In the genomic region with DNA sequence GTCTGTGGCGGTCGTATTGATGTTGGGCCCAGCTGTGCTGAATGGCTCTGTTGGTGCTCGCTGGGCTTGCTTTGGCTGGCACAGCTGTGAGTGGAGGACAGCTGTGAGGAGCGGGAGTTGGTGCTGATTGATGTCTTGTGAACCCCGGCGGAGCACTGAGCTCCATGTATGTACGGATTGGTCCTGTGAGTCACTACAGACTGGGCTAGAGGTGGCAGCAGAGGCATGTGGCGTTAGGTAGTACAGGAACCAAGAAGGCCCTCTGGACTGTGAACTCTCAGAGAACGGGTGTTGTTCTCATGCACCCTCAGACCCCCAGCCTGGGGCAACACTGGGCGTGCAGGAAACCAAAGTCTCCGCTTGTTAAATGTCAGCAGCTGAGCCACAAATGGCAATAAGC, we compare ENCODE assay signal across 20 cellular contexts.
DNase-seq lines count a peak whose midpoint lies in the region; ATAC-seq and TF ChIP-seq lines count a peak whose summit lies in the region.
"Had no signal": no experiment of that assay in that cellular context is flagged by ENCODE, and none has a peak within 500 bp of the region (broad histone marks: within the 10 kb centered on the region; RNA-seq: fewer than 3 reads in every experiment).

No MANE protein-coding gene starts in this region.

- peaks cover 7% of the 10 kb centered on the region for H3K36me3 ChIP-seq in BJ (ENCODE audit: control insufficient read depth, insufficient read depth, low read length)
- no peaks in the 10 kb centered on the region for H3K36me3 ChIP-seq in Loucy (ENCODE audit: insufficient read depth, low read length)
- H3K36me3 ChIP-seq in hepatocyte (replicated peaks; ENCODE audit: insufficient read depth, low read depth) = no peaks in the 10 kb centered on the region
- H3K36me3 ChIP-seq: colonic mucosa, HAP-1, right lobe of liver had no signal

- H3K9me3 ChIP-seq in Loucy (ENCODE audit: insufficient read depth, low read depth, low read length) = no peaks in the 10 kb centered on the region
- H3K9me3 ChIP-seq in hepatocyte (ENCODE audit: low read depth) = no peaks in the 10 kb centered on the region
- H3K9me3 ChIP-seq: colonic mucosa, HAP-1, right lobe of liver had no signal

- H3K27me3 ChIP-seq in BJ (ENCODE audit: control insufficient read depth, insufficient read depth, low read length) (no peaks in the 10 kb centered on the region), Loucy (ENCODE audit: insufficient read depth, low read length, poor library complexity, severe bottlenecking) (no peaks in the 10 kb centered on the region), hepatocyte (no peaks in the 10 kb centered on the region)
- H3K27me3 ChIP-seq: colonic mucosa, right lobe of liver had no signal

- H3K9me3 Mint-ChIP-seq in osteocyte (ENCODE audit: unreplicated experiment) = no peaks in the 10 kb centered on the region
- H3K9me3 Mint-ChIP-seq in activated CD4-positive, alpha-beta T cell treated with anti-CD3 and anti-CD28 coated beads for 36 hours (ENCODE audit: low read depth) = no peaks in the 10 kb centered on the region
- H3K9me3 Mint-ChIP-seq: memory B cell had no signal

- no peak overlapping the region for H3K27ac ChIP-seq in hepatocyte
- H3K27ac ChIP-seq: colonic mucosa, PC-9, right lobe of liver had no signal

- H3K4me3 Mint-ChIP-seq in osteocyte (ENCODE audit: unreplicated experiment) = no peak overlapping the region
- H3K4me3 Mint-ChIP-seq in activated CD4-positive, alpha-beta T cell treated with anti-CD3 and anti-CD28 coated beads for 36 hours = no peak overlapping the region
- H3K4me3 Mint-ChIP-seq: memory B cell had no signal

- peaks cover 4% of the 10 kb centered on the region for H3K36me3 Mint-ChIP-seq in osteocyte (ENCODE audit: unreplicated experiment)
- no peaks in the 10 kb centered on the region for H3K36me3 Mint-ChIP-seq in activated CD4-positive, alpha-beta T cell treated with anti-CD3 and anti-CD28 coated beads for 36 hours (ENCODE audit: low read depth)
- H3K36me3 Mint-ChIP-seq: memory B cell had no signal

- 72% methylated on average over 11 of the region's 11 CpGs for WGBS in hepatocyte (ENCODE audit: low lambda C conversion rate, missing lambda C conversion rate)

- H3K4me2 ChIP-seq in Loucy (ENCODE audit: low read depth, low read length, poor library complexity, severe bottlenecking) (no peak overlapping the region), hepatocyte (no peak overlapping the region)
- H3K4me2 ChIP-seq: PC-9 had no signal

- H3K4me1 ChIP-seq in Loucy (ENCODE audit: insufficient read depth, low read length, poor library complexity, severe bottlenecking) = no peaks in the 10 kb centered on the region
- H3K4me1 ChIP-seq in hepatocyte (ENCODE audit: insufficient read depth) = peaks cover 5% of the 10 kb centered on the region
- H3K4me1 ChIP-seq: colonic mucosa, HAP-1, right lobe of liver had no signal

- POLR2A ChIA-PET in BJ (lab: Charles Lee) = no interaction called here
- POLR2A ChIA-PET in activated CD4-positive, alpha-beta T cell treated with anti-CD3 and anti-CD28 coated beads for 36 hours (lab: Charles Lee) = no interaction called here

- no peaks in the 10 kb centered on the region for H3K9me2 ChIP-seq in Loucy (replicated peaks; ENCODE audit: low read depth, low read length)
- H3K9me2 ChIP-seq in hepatocyte (replicated peaks; ENCODE audit: insufficient read depth) = no peaks in the 10 kb centered on the region

- H3F3A ChIP-seq in Loucy (ENCODE audit: low read depth) = no peaks in the 10 kb centered on the region

- no peaks in the 10 kb centered on the region for H3K27me3 Mint-ChIP-seq in osteocyte (ENCODE audit: unreplicated experiment)
- no peaks in the 10 kb centered on the region for H3K27me3 Mint-ChIP-seq in activated CD4-positive, alpha-beta T cell treated with anti-CD3 and anti-CD28 coated beads for 36 hours

- CTCF ChIA-PET in BJ (lab: Yijun Ruan, JAX) = no interaction called here
- CTCF ChIA-PET in activated CD4-positive, alpha-beta T cell treated with anti-CD3 and anti-CD28 coated beads for 36 hours (lab: Charles Lee) = no interaction called here

- ATAC-seq in HG03442 (IDR thresholded peaks at IDR 0.05; ENCODE audit: unreplicated experiment) = no peak
- no peak for ATAC-seq in activated CD4-positive, alpha-beta T cell treated with anti-CD3 and anti-CD28 coated beads for 36 hours
- ATAC-seq: GM12878 had no signal

- H3K79me2 ChIP-seq in Loucy (ENCODE audit: insufficient read depth, low read length) (no peaks in the 10 kb centered on the region), hepatocyte (peaks cover 18% of the 10 kb centered on the region)

- H3K4me1 Mint-ChIP-seq in osteocyte (ENCODE audit: unreplicated experiment) = peaks cover 2% of the 10 kb centered on the region
- no peaks in the 10 kb centered on the region for H3K4me1 Mint-ChIP-seq in activated CD4-positive, alpha-beta T cell treated with anti-CD3 and anti-CD28 coated beads for 36 hours

- H3K4me3 ChIP-seq in BJ (ENCODE audit: low read depth, low read length) = no peak overlapping the region
- H3K4me3 ChIP-seq in Loucy (ENCODE audit: low read length, poor library complexity, severe bottlenecking) = no peak overlapping the region
- no peak overlapping the region for H3K4me3 ChIP-seq in hepatocyte
- H3K4me3 ChIP-seq: colonic mucosa, GM12878, HAP-1, PC-9, right lobe of liver had no signal

- H2AFZ ChIP-seq in Loucy (ENCODE audit: low read length) = peak overlapping the region; percentile 52; the same call in 1 of the 2 replicates
- no peak overlapping the region for H2AFZ ChIP-seq in hepatocyte
- H2AFZ ChIP-seq: PC-9 had no signal

- H3K9ac ChIP-seq in Loucy (ENCODE audit: low read depth, low read length, poor library complexity, severe bottlenecking) = no peak overlapping the region

- intact Hi-C loops in activated CD4-positive, alpha-beta T cell treated with anti-CD3 and anti-CD28 coated beads for 36 hours (cut with DNase I, micrococcal nuclease) = no loop called here

- DNase-seq in BJ (ENCODE audit: low read depth) (no peak), hepatocyte (ENCODE audit: low spot score) (peak; percentile 28), osteocyte (ENCODE audit: extremely low spot score, unreplicated experiment) (no peak), dermis blood vessel endothelial cell (no peak), NCI-H526 (lab: John Stamatoyannopoulos, UW) (no peak)
- no peak for DNase-seq in activated CD4-positive, alpha-beta T cell treated with anti-CD3 and anti-CD28 coated beads for 36 hours
- DNase-seq: activated CD8-positive, alpha-beta memory T cell treated with anti-CD3 and anti-CD28 coated beads, Interleukin-2, amount 50 U/mL, for 4 hours; colonic mucosa; GF-D8; kidney; NCI-H1092; NCI-H774; PC-9; right lobe of liver; stimulated activated CD4-positive, alpha-beta T cell treated with anti-CD3 and anti-CD28 coated beads, Interleukin-2, amount 100 ng/mL, for 24 hours had no signal

- no peak overlapping the region for H3K27ac Mint-ChIP-seq in osteocyte (ENCODE audit: unreplicated experiment)
- H3K27ac Mint-ChIP-seq in activated CD4-positive, alpha-beta T cell treated with anti-CD3 and anti-CD28 coated beads for 36 hours = no peak overlapping the region
- H3K27ac Mint-ChIP-seq: memory B cell had no signal

- TF ChIP-seq CTCF in BJ (IDR thresholded peaks at IDR 0.05; ENCODE audit: insufficient read depth, low read depth, low read length) (peak; percentile 13; the same call in 1 of the 2 replicates), Loucy (conservative IDR thresholded peaks at IDR 0.05; ENCODE audit: low read length) (peak; percentile 28; the same call in 1 of the 2 replicates), hepatocyte (IDR thresholded peaks at IDR 0.05; ENCODE audit: poor library complexity) (no peak), osteocyte (IDR thresholded peaks at IDR 0.05) (peak; percentile 17)

- H4K20me1 ChIP-seq in Loucy (ENCODE audit: insufficient read depth, low read length, poor library complexity, severe bottlenecking) (no peaks in the 10 kb centered on the region), hepatocyte (ENCODE audit: insufficient read depth, poor library complexity, severe bottlenecking) (peaks cover 3% of the 10 kb centered on the region)
